Comparison of ENCODE assay signal across 9 cellular contexts in the genomic region with DNA sequence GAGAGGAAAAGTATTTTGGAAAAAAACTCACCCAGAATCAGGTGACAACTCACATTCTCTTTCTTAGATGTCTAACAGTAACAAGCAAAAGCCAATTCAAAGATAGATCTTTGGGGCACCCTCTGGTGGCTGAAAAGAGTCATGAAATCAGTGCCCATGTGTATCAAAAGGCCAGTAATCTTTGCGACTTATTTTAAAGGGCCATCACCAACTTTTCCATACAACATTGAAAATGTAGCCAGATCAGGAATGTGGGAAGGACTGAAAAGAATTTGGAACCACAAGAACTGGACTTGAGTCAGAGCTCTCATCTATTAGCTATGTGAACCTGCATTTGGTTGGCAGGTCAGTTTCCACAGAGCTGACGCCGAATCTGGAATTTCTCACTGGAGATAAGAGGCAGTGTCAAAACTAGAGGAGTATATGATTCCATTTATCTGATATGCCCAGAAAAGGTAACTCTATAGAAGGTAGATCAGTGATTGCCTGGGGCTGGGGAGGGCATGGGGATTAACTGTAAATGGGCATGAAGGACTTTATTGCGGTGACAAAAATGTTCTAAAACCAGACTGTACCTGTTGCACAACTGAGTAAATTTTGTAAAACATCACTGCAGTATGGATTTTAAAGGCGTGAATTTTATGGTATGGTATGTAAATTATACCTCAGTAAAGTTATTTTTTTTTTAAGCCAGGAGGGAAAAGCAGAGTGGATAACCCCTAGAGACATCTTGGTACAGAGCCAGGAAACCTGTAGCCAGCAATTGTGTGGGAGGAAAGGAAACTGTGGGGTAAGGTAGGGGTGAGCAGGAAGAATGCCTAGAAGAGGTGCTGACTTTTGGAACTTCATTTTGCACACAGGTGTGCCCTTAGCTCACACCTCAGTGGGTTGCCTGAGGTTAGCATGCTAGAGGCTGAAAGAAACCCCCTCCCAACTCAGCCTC.
DNase-seq lines count a peak whose midpoint lies in the region; ATAC-seq lines count a peak whose summit lies in the region.
"Had no signal": no experiment of that assay in that cellular context is flagged by ENCODE, and none has a peak within 500 bp of the region (broad histone marks: within the 10 kb centered on the region; RNA-seq: fewer than 3 reads in every experiment).

No MANE protein-coding gene starts in this region.

- peak; percentile 90 for ATAC-seq in GM19395 (IDR thresholded peaks at IDR 0.05; ENCODE audit: unreplicated experiment)
- ATAC-seq in activated CD8-positive, alpha-beta memory T cell treated with anti-CD3 and anti-CD28 coated beads, Interleukin-2, amount 10 ng/mL, durations not matched to agents 7 days and 5 days: peak; percentile 87
- peak; percentile 92 for ATAC-seq in naive thymus-derived CD4-positive, alpha-beta T cell

- CTCF ChIA-PET in activated CD8-positive, alpha-beta memory T cell treated with anti-CD3 and anti-CD28 coated beads, Interleukin-2, amount 10 ng/mL, durations not matched to agents 7 days and 5 days (lab: Charles Lee): interaction anchor here (0.5 to 2.1 kb wide), 8 partner anchors 7 to 212 kb away, joined by 3 to 11 read pairs (median 4); no protein-coding TSS in a partner anchor
- CTCF ChIA-PET in naive thymus-derived CD4-positive, alpha-beta T cell (lab: Charles Lee): interaction anchor here (0.5 to 1.9 kb wide), 12 partner anchors 8 to 216 kb away, joined by 3 to 13 read pairs (median 4); no protein-coding TSS in a partner anchor

- no peak overlapping the region for H3K4me3 ChIP-seq in naive thymus-derived CD4-positive, alpha-beta T cell (ENCODE audit: low read length)

- peaks cover 6% of the 10 kb centered on the region for H3K27me3 Mint-ChIP-seq in activated CD8-positive, alpha-beta memory T cell treated with anti-CD3 and anti-CD28 coated beads, Interleukin-2, amount 10 ng/mL, durations not matched to agents 7 days and 5 days
- peaks cover 0 to 17% (median 0%) of the 10 kb centered on the region in 5 donors for H3K27me3 Mint-ChIP-seq in naive thymus-derived CD4-positive, alpha-beta T cell
- H3K27me3 Mint-ChIP-seq: dendritic cell treated with granulocyte-macrophage colony-stimulating factor and Interleukin-4, amounts not matched to agents 40 ng/mL and 50 ng/mL, for 4 days had no signal

- H3K9me3 Mint-ChIP-seq in activated CD8-positive, alpha-beta memory T cell treated with anti-CD3 and anti-CD28 coated beads, Interleukin-2, amount 10 ng/mL, durations not matched to agents 7 days and 5 days (ENCODE audit: low read depth): no peaks in the 10 kb centered on the region
- H3K9me3 Mint-ChIP-seq in naive thymus-derived CD4-positive, alpha-beta T cell: no peaks in the 10 kb centered on the region
- H3K9me3 Mint-ChIP-seq: dendritic cell treated with granulocyte-macrophage colony-stimulating factor and Interleukin-4, amounts not matched to agents 40 ng/mL and 50 ng/mL, for 4 days had no signal

- H3K36me3 Mint-ChIP-seq in activated CD8-positive, alpha-beta memory T cell treated with anti-CD3 and anti-CD28 coated beads, Interleukin-2, amount 10 ng/mL, durations not matched to agents 7 days and 5 days: no peaks in the 10 kb centered on the region
- H3K36me3 Mint-ChIP-seq in naive thymus-derived CD4-positive, alpha-beta T cell: peaks cover 0 to 1% (median 0%) of the 10 kb centered on the region in 5 donors

- POLR2A ChIA-PET in naive thymus-derived CD4-positive, alpha-beta T cell (lab: Charles Lee): interaction anchor here (0.5 to 2.6 kb wide), 5 partner anchors 10 to 211 kb away, joined by 3 to 16 read pairs (median 4); no protein-coding TSS in a partner anchor

- no peaks in the 10 kb centered on the region for H3K9me3 ChIP-seq in naive thymus-derived CD4-positive, alpha-beta T cell (ENCODE audit: control insufficient read depth in 2 of 3, low read length in 3 of 3)

- peaks cover 13% of the 10 kb centered on the region for H3K4me1 Mint-ChIP-seq in activated CD8-positive, alpha-beta memory T cell treated with anti-CD3 and anti-CD28 coated beads, Interleukin-2, amount 10 ng/mL, durations not matched to agents 7 days and 5 days
- H3K4me1 Mint-ChIP-seq in naive thymus-derived CD4-positive, alpha-beta T cell: peaks cover 16 to 31% (median 23%) of the 10 kb centered on the region in 7 donors

- no peaks in the 10 kb centered on the region for H3K36me3 ChIP-seq in naive thymus-derived CD4-positive, alpha-beta T cell (ENCODE audit: control insufficient read depth in 2 of 3, insufficient read depth in 3 of 3, low read length in 3 of 3)

- peak; percentile 41 for DNase-seq in CMK (ENCODE audit: low read depth)
- peak; percentile 45 for DNase-seq in HPDE6-E6E7 (ENCODE audit: extremely low spot score)
- DNase-seq in NK-92 treated with Interleukin-12 subunit alpha and Interleukin-12 subunit beta, amount 100 ng/mL, for 24 hours (lab: John Stamatoyannopoulos, UW): peak; percentile 6
- peak; percentile 78 for DNase-seq in activated CD8-positive, alpha-beta memory T cell treated with anti-CD3 and anti-CD28 coated beads, Interleukin-2, amount 10 ng/mL, durations not matched to agents 7 days and 5 days
- DNase-seq in epidermal melanocyte (ENCODE audit: insufficient read length, low spot score): peak; percentile 71
- peak in 8 of 9 donors; percentile 42 to 77 (median 65) for DNase-seq in naive thymus-derived CD4-positive, alpha-beta T cell
- DNase-seq in substantia nigra (lab: John Stamatoyannopoulos, UW): peak in 31 of 49 donors; percentile 4 to 73 (median 38)

- H3K27ac Mint-ChIP-seq in activated CD8-positive, alpha-beta memory T cell treated with anti-CD3 and anti-CD28 coated beads, Interleukin-2, amount 10 ng/mL, durations not matched to agents 7 days and 5 days: no peak overlapping the region
- H3K27ac Mint-ChIP-seq in naive thymus-derived CD4-positive, alpha-beta T cell: peak overlapping the region in 8 of 9 donors; percentile 12 to 87 (median 75)
- H3K27ac Mint-ChIP-seq: dendritic cell treated with granulocyte-macrophage colony-stimulating factor and Interleukin-4, amounts not matched to agents 40 ng/mL and 50 ng/mL, for 4 days had no signal

- intact Hi-C loops in naive thymus-derived CD4-positive, alpha-beta T cell (cut with micrococcal nuclease): loop anchor here (1.0 to 10.0 kb wide), 15 partner anchors 19 to 494 kb away; a partner anchor contains a TSS

- no peak overlapping the region for H3K4me3 Mint-ChIP-seq in activated CD8-positive, alpha-beta memory T cell treated with anti-CD3 and anti-CD28 coated beads, Interleukin-2, amount 10 ng/mL, durations not matched to agents 7 days and 5 days
- peak overlapping the region; percentile 1 to 75 (median 48) for H3K4me3 Mint-ChIP-seq in naive thymus-derived CD4-positive, alpha-beta T cell
- H3K4me3 Mint-ChIP-seq: dendritic cell treated with granulocyte-macrophage colony-stimulating factor and Interleukin-4, amounts not matched to agents 40 ng/mL and 50 ng/mL, for 4 days had no signal

- H3K4me1 ChIP-seq in naive thymus-derived CD4-positive, alpha-beta T cell (ENCODE audit: control insufficient read depth in 2 of 2, insufficient read depth in 2 of 2, low read length in 2 of 2): peaks cover 4 to 11% of the 10 kb centered on the region in 2 donors

- H3K27me3 ChIP-seq in naive thymus-derived CD4-positive, alpha-beta T cell (ENCODE audit: control insufficient read depth in 2 of 2, insufficient read depth in 2 of 2, low read length in 2 of 2): no peaks in the 10 kb centered on the region

- H3K27ac ChIP-seq in naive thymus-derived CD4-positive, alpha-beta T cell (ENCODE audit: low read depth, low read length): no peak overlapping the region
- H3K27ac ChIP-seq in substantia nigra (ENCODE audit: low read depth, low read length, poor library complexity, severe bottlenecking): no peak overlapping the region

Comparison
In these comparisons a context has a peak if more than half of its experiments do, and no peak if none do; other contexts are left out.
1. DNase-seq: peak in every context shown above with its lines; median percentile 78 in activated CD8-positive, alpha-beta memory T cell treated with anti-CD3 and anti-CD28 coated beads, Interleukin-2, amount 10 ng/mL, durations not matched to agents 7 days and 5 days; 71 in epidermal melanocyte; 65 in naive thymus-derived CD4-positive, alpha-beta T cell; 45 in HPDE6-E6E7; 41 in CMK; 38 in substantia nigra; 6 in NK-92 treated with Interleukin-12 subunit alpha and Interleukin-12 subunit beta, amount 100 ng/mL, for 24 hours.